ENCODE assay signal across 20 cellular contexts in genomic region chr1:228029281-228029680, GRCh38. TPM values are rescaled to one million over a fixed set of nuclear protein-coding genes. Genes with fewer than 3 reads are reported as not detected.
"Had no signal": no experiment of that assay in that cellular context is flagged by ENCODE, and none has a peak within 500 bp of the region (broad histone marks: within the 10 kb centered on the region; RNA-seq: fewer than 3 reads in every experiment).

No MANE protein-coding gene starts in this region.

- DNase-seq: activated CD4-positive, alpha-beta T cell treated with anti-CD3 and anti-CD28 coated beads for 1 hour; activated CD4-positive, alpha-beta T cell treated with anti-CD3 and anti-CD28 coated beads, Interleukin-2, amount 50 U/mL, for 48 hours; activated effector memory CD4-positive, alpha-beta T cell treated with anti-CD3 and anti-CD28 coated beads, Interleukin-2, amount 50 U/mL, for 16 hours; activated T-cell treated with anti-CD3 and anti-CD28 coated beads, Interleukin-2, amount 50 U/mL, for 24 hours; anterior cingulate cortex; cerebellar nuclear complex; effector memory CD8-positive, alpha-beta T cell; naive thymus-derived CD8-positive, alpha-beta T cell; T-cell; T-helper 9 cell had no signal

- H3K4me1 Mint-ChIP-seq: naive thymus-derived CD8-positive, alpha-beta T cell; T-cell had no signal

- H3K36me3 Mint-ChIP-seq: naive thymus-derived CD8-positive, alpha-beta T cell; T-cell had no signal

- H3K4me3 Mint-ChIP-seq: activated T-cell treated with anti-CD3 and anti-CD28 coated beads, Interleukin-2, amount 50 U/mL, for 24 hours; dendritic cell treated with granulocyte-macrophage colony-stimulating factor and Interleukin-4, amounts not matched to agents 40 ng/mL and 50 ng/mL, for 4 days; effector memory CD8-positive, alpha-beta T cell; naive thymus-derived CD8-positive, alpha-beta T cell; stimulated activated naive CD8-positive, alpha-beta T cell treated with anti-CD3 and anti-CD28 coated beads, Interleukin-15, Interleukin-2, amounts not matched to agents 100 ng/mL and 50 ng/mL, for 24 hours; T-cell had no signal

- H3K4me2 ChIP-seq: smooth muscle cell had no signal

- H3K4me1 ChIP-seq: heart left ventricle had no signal

- H3K27ac Mint-ChIP-seq: activated T-cell treated with anti-CD3 and anti-CD28 coated beads, Interleukin-2, amount 50 U/mL, for 24 hours; dendritic cell treated with granulocyte-macrophage colony-stimulating factor and Interleukin-4, amounts not matched to agents 40 ng/mL and 50 ng/mL, for 4 days; effector memory CD8-positive, alpha-beta T cell; stimulated activated naive CD8-positive, alpha-beta T cell treated with anti-CD3 and anti-CD28 coated beads, Interleukin-15, Interleukin-2, amounts not matched to agents 100 ng/mL and 50 ng/mL, for 24 hours; T-cell had no signal

- H3K4me3 ChIP-seq: heart left ventricle, SK-N-MC, smooth muscle cell had no signal

- ATAC-seq: effector memory CD8-positive, alpha-beta T cell; heart left ventricle; left colon; naive thymus-derived CD8-positive, alpha-beta T cell; T-cell had no signal

- H3K9me3 Mint-ChIP-seq: activated T-cell treated with anti-CD3 and anti-CD28 coated beads, Interleukin-2, amount 50 U/mL, for 24 hours; stimulated activated naive CD8-positive, alpha-beta T cell treated with anti-CD3 and anti-CD28 coated beads, Interleukin-15, Interleukin-2, amounts not matched to agents 100 ng/mL and 50 ng/mL, for 24 hours had no signal

- H3K27ac ChIP-seq: epithelial cell of prostate, heart left ventricle, SK-N-MC had no signal

- H3K36me3 ChIP-seq: heart left ventricle had no signal

RNA-seq across cellular contexts. Expression of gene WNT3A, which starts 22.5 kb away (rescaled TPM):
- total RNA-seq: fibroblast of lung; frontal cortex; heart left ventricle; naive thymus-derived CD8-positive, alpha-beta T cell; temporal lobe had no signal
- polyA plus RNA-seq: fibroblast of lung; heart left ventricle; naive thymus-derived CD8-positive, alpha-beta T cell; smooth muscle cell had no signal
